Comparison of ENCODE assay signal across 8 cellular contexts in genomic region chr12:107684029-107684790, GRCh38. TPM values are rescaled to one million over a fixed set of nuclear protein-coding genes. Genes with fewer than 3 reads are reported as not detected.
DNase-seq lines count a peak whose midpoint lies in the region; ATAC-seq and TF ChIP-seq lines count a peak whose summit lies in the region.

No MANE protein-coding gene starts in this region.

- H3K4me3 ChIP-seq in iPS-18a (ENCODE audit: low read length): peak overlapping the region; percentile 89

- peak overlapping the region; percentile 100 for H3K27ac Mint-ChIP-seq in WTC11

- H3K4me1 Mint-ChIP-seq in WTC11: peaks cover 14% of the 10 kb centered on the region

- H3K9ac ChIP-seq in iPS-18a (ENCODE audit: low read length): peak overlapping the region; percentile 97

- peaks cover 4% of the 10 kb centered on the region for H3K4me1 ChIP-seq in iPS-18a (ENCODE audit: control insufficient read depth, low read depth, low read length)

- H3K36me3 ChIP-seq in iPS-18a (ENCODE audit: control insufficient read depth, low read depth, low read length): peaks cover 10% of the 10 kb centered on the region

- CTCF ChIA-PET in WTC11 (lab: Charles Lee): interaction anchor here (0.7 to 2.4 kb wide), 3 partner anchors 8 to 201 kb away, joined by 3 to 22 read pairs (median 6); no protein-coding TSS in a partner anchor

- DNase-seq in GM04503 (ENCODE audit: low read depth) (peak; percentile 11), WTC11 (ENCODE audit: low spot score) (no peak), middle frontal gyrus (ENCODE audit: extremely low spot score, low spot score) (no peak), NCI-H446 (lab: John Stamatoyannopoulos, UW) (no peak)

- H3K36me3 Mint-ChIP-seq in WTC11: peaks cover 13% of the 10 kb centered on the region

- peaks cover 5% of the 10 kb centered on the region; the same call in 1 of the 2 replicates for H3K27me3 Mint-ChIP-seq in WTC11 (ENCODE audit: low read depth)

- H3K27ac ChIP-seq in 22Rv1 (0 out of 2 replicates have a peak overlapping the region, but pooled peaks have one; percentile 79), iPS-18a (ENCODE audit: low read length) (no peak overlapping the region)

- no peaks in the 10 kb centered on the region for H3K27me3 ChIP-seq in iPS-18a (ENCODE audit: control insufficient read depth, insufficient read depth, low read length)

- H3K4me3 Mint-ChIP-seq in WTC11: peak overlapping the region; percentile 98

- ATAC-seq in WTC11: no peak
- no peak for ATAC-seq in HG03378 (IDR thresholded peaks at IDR 0.05; ENCODE audit: unreplicated experiment)
- no peak for ATAC-seq in HG03521 (IDR thresholded peaks at IDR 0.05; ENCODE audit: unreplicated experiment)

- TF ChIP-seq CTCF in 22Rv1 (IDR thresholded peaks at IDR 0.05) (no peak), WTC11 (IDR thresholded peaks at IDR 0.05) (no peak)

- no peaks in the 10 kb centered on the region for H3K9me3 ChIP-seq in iPS-18a (ENCODE audit: control insufficient read depth, low read depth, low read length)

- POLR2A ChIA-PET in WTC11 (lab: Charles Lee): interaction anchor here (0.7 kb wide), 1 partner anchor 49 kb away, joined by 3 read pairs; no protein-coding TSS in a partner anchor

- 0 out of 2 replicates have a peak, but pooled peaks cover 4% of the 10 kb centered on the region for H3K9me3 Mint-ChIP-seq in WTC11

TF ChIP-seq in WTC11, 78 proteins besides CTCF, POLR2A, EP300 and RAD21:
- TF ChIP-seq TP53 (CRISPR knock-in tag; IDR thresholded peaks at IDR 0.05) (no peak), ESRRA (CRISPR knock-in tag; IDR thresholded peaks at IDR 0.05; ENCODE audit: borderline replicate concordance) (no peak), ZNF219 (CRISPR knock-in tag; IDR thresholded peaks at IDR 0.05; ENCODE audit: borderline replicate concordance) (no peak), ZNF671 (CRISPR knock-in tag; IDR thresholded peaks at IDR 0.05) (no peak), SMAD3 (CRISPR knock-in tag; IDR thresholded peaks at IDR 0.05; ENCODE audit: borderline replicate concordance) (no peak), TEAD1 (CRISPR knock-in tag; IDR thresholded peaks at IDR 0.05) (no peak), ZNF232 (CRISPR knock-in tag; IDR thresholded peaks at IDR 0.05) (no peak), ZSCAN18 (CRISPR knock-in tag; IDR thresholded peaks at IDR 0.05) (no peak), CBFB (CRISPR knock-in tag; IDR thresholded peaks at IDR 0.05; ENCODE audit: low read depth) (no peak), SP1 (CRISPR knock-in tag; conservative IDR thresholded peaks at IDR 0.05) (no peak), E2F1 (CRISPR knock-in tag; IDR thresholded peaks at IDR 0.05) (no peak), MYBL2 (CRISPR knock-in tag; IDR thresholded peaks at IDR 0.05) (no peak), ATF1 (CRISPR knock-in tag; IDR thresholded peaks at IDR 0.05) (no peak), ARID4B (CRISPR knock-in tag; IDR thresholded peaks at IDR 0.05; ENCODE audit: borderline replicate concordance) (no peak)

RNA-seq across cellular contexts. Expression of gene PWP1, which starts 1.4 kb away (rescaled TPM):
- total RNA-seq in WTC11 (2021): 42.1 to 54.2 TPM (median 46.2 TPM) in 3 replicates
